Comparison of ENCODE assay signal across 9 cellular contexts in the genomic region with DNA sequence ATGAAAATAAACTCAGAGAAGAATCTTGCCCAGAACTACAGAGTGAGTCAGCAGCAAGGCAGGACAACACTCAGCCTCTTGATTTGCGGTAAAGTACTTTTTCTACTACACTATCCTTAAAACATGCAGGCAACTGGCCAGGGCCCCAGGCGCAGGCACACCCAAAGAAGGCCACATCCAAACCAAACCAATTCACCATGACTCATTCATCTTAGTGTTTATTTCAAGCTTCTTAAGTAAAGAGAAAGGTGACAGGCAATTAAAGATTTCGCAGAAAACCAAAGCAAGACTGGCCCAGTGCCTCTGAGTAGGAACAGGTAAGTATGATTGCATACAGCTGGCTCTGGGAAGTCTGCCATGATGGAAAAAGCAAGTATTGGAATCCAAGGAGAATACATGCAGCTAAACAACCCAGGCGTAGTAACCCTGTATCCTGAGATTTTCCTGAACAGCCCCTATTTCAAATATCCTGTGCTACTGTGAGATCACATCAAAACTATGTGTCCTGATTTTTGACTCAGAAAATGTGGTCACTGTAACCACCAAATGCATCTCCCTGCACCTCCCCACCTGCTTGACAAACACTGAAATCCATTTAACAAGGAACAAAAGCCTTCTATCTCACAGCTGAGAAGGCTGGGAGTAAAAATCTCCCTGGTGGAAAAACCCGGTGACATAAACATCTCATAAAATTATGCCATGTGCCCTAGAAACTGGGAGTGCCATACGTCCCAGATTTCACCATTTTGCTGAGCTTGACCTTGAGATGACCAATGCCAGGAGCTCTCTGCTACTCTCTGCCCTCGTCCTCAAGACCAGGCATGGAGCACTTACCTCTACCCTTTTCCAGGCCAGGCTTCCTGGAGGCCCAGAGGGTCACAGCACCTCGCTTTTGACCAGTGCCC. TPM values are rescaled to one million over a fixed set of nuclear protein-coding genes. Genes with fewer than 3 reads are reported as not detected.
A peak's percentile ranks its signal among the peaks of the same experiment; 100 is the strongest.
DNase-seq lines count a peak whose midpoint lies in the region; ATAC-seq and TF ChIP-seq lines count a peak whose summit lies in the region.
"Had no signal": no experiment of that assay in that cellular context is flagged by ENCODE, and none has a peak within 500 bp of the region (broad histone marks: within the 10 kb centered on the region; RNA-seq: fewer than 3 reads in every experiment).

No MANE protein-coding gene starts in this region.

- DNase-seq in T-helper 1 cell (no peak), MCF 10A (ENCODE audit: unreplicated experiment) (peak; percentile 98), left lung (peak; percentile 85 to 88), transverse colon (peak; percentile 88), progenitor cell of endocrine pancreas (ENCODE audit: low spot score, unreplicated experiment) (no peak)

- no peaks in the 10 kb centered on the region for H3K36me3 Mint-ChIP-seq in T-helper 1 cell treated with Interleukin-12 subunit alpha and Interleukin-12 subunit beta and Interleukin-4 antibody, amounts not matched to agents 30 μg/mL and 1 μg/mL, for 36 hours (ENCODE audit: low read depth)
- H3K36me3 Mint-ChIP-seq in MCF 10A (ENCODE audit: insufficient read depth, unreplicated experiment) (peaks cover 5% of the 10 kb centered on the region), progenitor cell of endocrine pancreas (ENCODE audit: insufficient read depth) (no peaks in the 10 kb centered on the region)

- H3K9me3 ChIP-seq in left lung (no peaks in the 10 kb centered on the region), transverse colon (no peaks in the 10 kb centered on the region)
- H3K9me3 ChIP-seq: BLaER1 had no signal

- BruUV-seq in MCF 10A (replicated peaks; lab: Mats Ljungman, UMichigan): no TSS peak

- ATAC-seq in left lung: peak; percentile 80
- ATAC-seq in HG03135 (IDR thresholded peaks at IDR 0.05; ENCODE audit: unreplicated experiment): no peak
- ATAC-seq in HG03097 (IDR thresholded peaks at IDR 0.05; ENCODE audit: low FRiP score, unreplicated experiment): no peak

- CTCF ChIA-PET in MCF 10A (lab: Yijun Ruan, JAX): interaction anchor here (0.6 to 2.9 kb wide), 11 partner anchors 8 to 432 kb away, joined by 3 to 25 read pairs (median 5); no protein-coding TSS in a partner anchor

- H3K27ac ChIP-seq in left lung (peak overlapping the region; percentile 76 to 83), transverse colon (peak overlapping the region; percentile 88 to 94 (median 93))
- H3K27ac ChIP-seq: BLaER1 had no signal

- peaks cover 7% of the 10 kb centered on the region for H3K27me3 Mint-ChIP-seq in T-helper 1 cell treated with Interleukin-12 subunit alpha and Interleukin-12 subunit beta and Interleukin-4 antibody, amounts not matched to agents 30 μg/mL and 1 μg/mL, for 36 hours (ENCODE audit: low read depth)
- H3K27me3 Mint-ChIP-seq in MCF 10A (ENCODE audit: insufficient read depth, unreplicated experiment): peaks cover 3% of the 10 kb centered on the region
- H3K27me3 Mint-ChIP-seq in progenitor cell of endocrine pancreas: no peaks in the 10 kb centered on the region

- in situ Hi-C loops in transverse colon (cut with MboI; ENCODE audit: low pct_ligation_motif_present in 1 of 4, low pct_unique_long_range_greater_than_20kb in 1 of 4, low sequenced_read_pairs in 3 of 4): loop anchor here in 3 of 4 donors (10.0 kb wide), 2 partner anchors 454 to 464 kb away; no protein-coding TSS in a partner anchor

- intact Hi-C loops in MCF 10A (cut with micrococcal nuclease) (no loop called here), left lung (cut with DNase I) (loop anchor here in 1 of 2 donors (10.0 kb wide), 1 partner anchor 454 kb away; no protein-coding TSS in a partner anchor), transverse colon (cut with DNase I; ENCODE audit: low total_unique reads) (loop anchor here (10.0 kb wide), 1 partner anchor 234 kb away; a partner anchor contains a TSS)

- H3K27me3 ChIP-seq in left lung (no peaks in the 10 kb centered on the region), transverse colon (no peaks in the 10 kb centered on the region)
- H3K27me3 ChIP-seq: BLaER1 had no signal

- H3K4me1 Mint-ChIP-seq in T-helper 1 cell treated with Interleukin-12 subunit alpha and Interleukin-12 subunit beta and Interleukin-4 antibody, amounts not matched to agents 30 μg/mL and 1 μg/mL, for 36 hours (ENCODE audit: low read depth): peaks cover 14% of the 10 kb centered on the region
- H3K4me1 Mint-ChIP-seq in MCF 10A (ENCODE audit: insufficient read depth, unreplicated experiment) (peaks cover 58% of the 10 kb centered on the region), progenitor cell of endocrine pancreas (ENCODE audit: low read depth) (peaks cover 12% of the 10 kb centered on the region)

- POLR2A ChIA-PET in MCF 10A (lab: Yijun Ruan, JAX): interaction anchor here (0.5 to 5.4 kb wide), 36 partner anchors 10 to 1298 kb away, joined by 3 to 91 read pairs (median 6); a partner anchor contains a TSS

- TF ChIP-seq POLR2A in transverse colon (IDR thresholded peaks at IDR 0.05): peak; percentile 10

- H3K4me3 ChIP-seq in left lung (no peak overlapping the region), transverse colon (no peak overlapping the region)
- H3K4me3 ChIP-seq: BLaER1 had no signal

- no peak overlapping the region for H3K4me3 Mint-ChIP-seq in T-helper 1 cell treated with Interleukin-12 subunit alpha and Interleukin-12 subunit beta and Interleukin-4 antibody, amounts not matched to agents 30 μg/mL and 1 μg/mL, for 36 hours
- H3K4me3 Mint-ChIP-seq in MCF 10A (ENCODE audit: unreplicated experiment): no peak overlapping the region
- H3K4me3 Mint-ChIP-seq in progenitor cell of endocrine pancreas (ENCODE audit: low read depth): no peak overlapping the region

- no peak for TF ChIP-seq CTCF in MCF 10A (IDR thresholded peaks at IDR 0.05; ENCODE audit: unreplicated experiment)
- no peak for TF ChIP-seq CTCF in left lung (IDR thresholded peaks at IDR 0.05)
- no peak for TF ChIP-seq CTCF in transverse colon (IDR thresholded peaks at IDR 0.05)
- no peak for TF ChIP-seq CTCF in progenitor cell of endocrine pancreas (IDR thresholded peaks at IDR 0.05; ENCODE audit: unreplicated experiment)

- no peaks in the 10 kb centered on the region for H3K9me3 Mint-ChIP-seq in T-helper 1 cell treated with Interleukin-12 subunit alpha and Interleukin-12 subunit beta and Interleukin-4 antibody, amounts not matched to agents 30 μg/mL and 1 μg/mL, for 36 hours
- H3K9me3 Mint-ChIP-seq in MCF 10A (ENCODE audit: unreplicated experiment): no peaks in the 10 kb centered on the region
- no peaks in the 10 kb centered on the region for H3K9me3 Mint-ChIP-seq in progenitor cell of endocrine pancreas (ENCODE audit: low read depth)

- peak; percentile 80 for TF ChIP-seq EP300 in transverse colon (IDR thresholded peaks at IDR 0.05; ENCODE audit: low read depth)

- WGBS in transverse colon (ENCODE audit: low coverage in 1 of 2), 2 donors: 29 to 32% methylated on average over 6 to 8 of the region's 8 CpGs

- peaks cover 33 to 35% of the 10 kb centered on the region in 2 donors for H3K4me1 ChIP-seq in left lung
- peaks cover 52 to 89% (median 71%) of the 10 kb centered on the region in 4 donors for H3K4me1 ChIP-seq in transverse colon

- peak overlapping the region; percentile 9 for H3K27ac Mint-ChIP-seq in T-helper 1 cell treated with Interleukin-12 subunit alpha and Interleukin-12 subunit beta and Interleukin-4 antibody, amounts not matched to agents 30 μg/mL and 1 μg/mL, for 36 hours
- H3K27ac Mint-ChIP-seq in MCF 10A (ENCODE audit: low read depth, unreplicated experiment) (peak overlapping the region; percentile 88), progenitor cell of endocrine pancreas (no peak overlapping the region)

- no peaks in the 10 kb centered on the region for H3K36me3 ChIP-seq in left lung
- H3K36me3 ChIP-seq in transverse colon: no peaks in the 10 kb centered on the region
- H3K36me3 ChIP-seq: BLaER1 had no signal

RNA-seq across cellular contexts. Expression of a gene that starts 12.4 kb away (rescaled TPM):
- total RNA-seq in MCF 10A (2022) (0.91 TPM in 1 of 2 replicates, not detected in the other), left lung (1 to 10 TPM; 5.2 to 5.7 TPM), transverse colon (10 to 100 TPM in 1 of 4 donors, 1 to 10 TPM in 3; 1.7 to 14.9 (median 2.6) TPM), progenitor cell of endocrine pancreas (0.62 and 0.84 TPM in 2 replicates)

RNA-seq across cellular contexts. Expression of a gene that starts 12.5 kb away (rescaled TPM):
- 41.6 and 51.6 TPM in 2 replicates for total RNA-seq in MCF 10A (2022)
- total RNA-seq in left lung: 10 to 100 TPM; 22.6 to 38.5 TPM
- 100 to 1,000 TPM in 1 of 4 donors, 10 to 100 TPM in 3; 14.9 to 210 (median 37.0) TPM for total RNA-seq in transverse colon
- 29.3 and 33.4 TPM in 2 replicates for total RNA-seq in progenitor cell of endocrine pancreas

RNA-seq across cellular contexts. Expression of a gene that starts 33.2 kb away (rescaled TPM):
- total RNA-seq in MCF 10A (2022): 98.4 and 107 TPM in 2 replicates
- 10 to 100 TPM in 1 of 2 donors, 1 to 10 TPM in 1; 5.9 to 17.1 TPM for total RNA-seq in left lung
- 10 to 100 TPM in 1 of 4 donors, 1 to 10 TPM in 3; 2.7 to 27.1 (median 6.9) TPM for total RNA-seq in transverse colon
- total RNA-seq in progenitor cell of endocrine pancreas: 63.9 and 69.0 TPM in 2 replicates

RNA-seq across cellular contexts. Expression of a gene that starts 47.8 kb away (rescaled TPM):
- total RNA-seq in MCF 10A (2022) (0.79 TPM in 1 of 2 replicates, not detected in the other), left lung (under 1 TPM; 0.42 to 0.61 TPM), transverse colon (10 to 100 TPM in 1 of 4 donors, 1 to 10 TPM in 2, not detected in 1; 3.5 to 36.3 (median 4.6) TPM), progenitor cell of endocrine pancreas (0.67 TPM in 1 of 2 replicates, not detected in the other)

RNA-seq across cellular contexts. Expression of a gene that starts 54.3 kb away (rescaled TPM):
- total RNA-seq in MCF 10A (2022): 8.5 and 13.9 TPM in 2 replicates
- total RNA-seq in left lung: 10 to 100 TPM; 23.9 to 26.3 TPM
- total RNA-seq in transverse colon: 100 to 1,000 TPM in 1 of 4 donors, 10 to 100 TPM in 3; 36.7 to 222 (median 63.0) TPM
- total RNA-seq in progenitor cell of endocrine pancreas: 12.2 and 13.1 TPM in 2 replicates

Comparison
In these comparisons a context has a peak if more than half of its experiments do, and no peak if none do; other contexts are left out.
1. DNase-seq: peak in MCF 10A (single experiment), left lung (2 of 2) and transverse colon (single experiment); none in T-helper 1 cell (0 of 5) and progenitor cell of endocrine pancreas (single experiment).